ENCODE assay signal across 1 cellular context in the genomic region with DNA sequence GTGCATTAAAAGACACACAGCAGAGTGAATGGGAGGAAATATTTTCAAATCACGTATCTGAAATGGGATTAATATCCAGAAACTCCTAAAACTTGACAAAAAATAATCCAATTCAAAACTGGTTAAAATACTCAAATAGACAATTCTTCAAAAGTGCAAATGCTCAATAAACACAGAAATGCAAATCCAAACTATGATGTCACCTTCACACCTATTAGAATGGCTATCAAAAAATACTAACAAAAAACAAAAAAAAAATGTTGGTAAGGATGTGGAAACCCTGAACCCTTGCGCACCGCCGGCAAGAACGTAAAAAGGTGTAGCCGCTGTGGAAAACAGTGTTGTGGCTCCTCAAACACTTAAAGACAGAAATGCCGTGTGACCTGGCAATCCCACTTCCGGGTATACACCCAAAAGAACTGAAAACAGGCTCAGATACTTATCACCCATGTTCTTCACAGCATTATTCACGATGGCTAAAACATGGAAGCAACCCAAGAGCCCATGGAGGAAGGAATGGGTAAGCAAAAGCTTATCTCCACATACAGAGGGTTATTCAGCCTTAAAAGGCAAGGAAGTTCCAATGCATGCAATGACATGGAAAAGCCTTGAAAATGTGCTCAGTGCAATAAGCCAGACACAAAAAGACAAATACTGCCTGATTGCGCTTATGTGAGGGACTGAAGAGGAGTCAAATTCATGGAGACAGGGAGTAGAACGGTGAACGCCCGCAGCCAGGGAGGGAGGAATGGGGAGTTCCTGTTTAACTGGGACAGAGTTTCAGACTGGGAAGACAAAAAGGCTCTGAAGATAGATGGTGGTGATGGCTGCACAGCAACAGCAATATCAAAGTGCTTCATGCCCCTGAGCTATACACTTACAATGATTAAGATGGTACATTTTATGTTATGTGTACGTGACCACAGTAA.
TF ChIP-seq lines count a peak whose summit lies in the region.

No MANE protein-coding gene starts in this region.

TF ChIP-seq in GM23338, 12 proteins besides CTCF, POLR2A, EP300 and RAD21 (continued from another document):
- TF ChIP-seq, protein P1, sequence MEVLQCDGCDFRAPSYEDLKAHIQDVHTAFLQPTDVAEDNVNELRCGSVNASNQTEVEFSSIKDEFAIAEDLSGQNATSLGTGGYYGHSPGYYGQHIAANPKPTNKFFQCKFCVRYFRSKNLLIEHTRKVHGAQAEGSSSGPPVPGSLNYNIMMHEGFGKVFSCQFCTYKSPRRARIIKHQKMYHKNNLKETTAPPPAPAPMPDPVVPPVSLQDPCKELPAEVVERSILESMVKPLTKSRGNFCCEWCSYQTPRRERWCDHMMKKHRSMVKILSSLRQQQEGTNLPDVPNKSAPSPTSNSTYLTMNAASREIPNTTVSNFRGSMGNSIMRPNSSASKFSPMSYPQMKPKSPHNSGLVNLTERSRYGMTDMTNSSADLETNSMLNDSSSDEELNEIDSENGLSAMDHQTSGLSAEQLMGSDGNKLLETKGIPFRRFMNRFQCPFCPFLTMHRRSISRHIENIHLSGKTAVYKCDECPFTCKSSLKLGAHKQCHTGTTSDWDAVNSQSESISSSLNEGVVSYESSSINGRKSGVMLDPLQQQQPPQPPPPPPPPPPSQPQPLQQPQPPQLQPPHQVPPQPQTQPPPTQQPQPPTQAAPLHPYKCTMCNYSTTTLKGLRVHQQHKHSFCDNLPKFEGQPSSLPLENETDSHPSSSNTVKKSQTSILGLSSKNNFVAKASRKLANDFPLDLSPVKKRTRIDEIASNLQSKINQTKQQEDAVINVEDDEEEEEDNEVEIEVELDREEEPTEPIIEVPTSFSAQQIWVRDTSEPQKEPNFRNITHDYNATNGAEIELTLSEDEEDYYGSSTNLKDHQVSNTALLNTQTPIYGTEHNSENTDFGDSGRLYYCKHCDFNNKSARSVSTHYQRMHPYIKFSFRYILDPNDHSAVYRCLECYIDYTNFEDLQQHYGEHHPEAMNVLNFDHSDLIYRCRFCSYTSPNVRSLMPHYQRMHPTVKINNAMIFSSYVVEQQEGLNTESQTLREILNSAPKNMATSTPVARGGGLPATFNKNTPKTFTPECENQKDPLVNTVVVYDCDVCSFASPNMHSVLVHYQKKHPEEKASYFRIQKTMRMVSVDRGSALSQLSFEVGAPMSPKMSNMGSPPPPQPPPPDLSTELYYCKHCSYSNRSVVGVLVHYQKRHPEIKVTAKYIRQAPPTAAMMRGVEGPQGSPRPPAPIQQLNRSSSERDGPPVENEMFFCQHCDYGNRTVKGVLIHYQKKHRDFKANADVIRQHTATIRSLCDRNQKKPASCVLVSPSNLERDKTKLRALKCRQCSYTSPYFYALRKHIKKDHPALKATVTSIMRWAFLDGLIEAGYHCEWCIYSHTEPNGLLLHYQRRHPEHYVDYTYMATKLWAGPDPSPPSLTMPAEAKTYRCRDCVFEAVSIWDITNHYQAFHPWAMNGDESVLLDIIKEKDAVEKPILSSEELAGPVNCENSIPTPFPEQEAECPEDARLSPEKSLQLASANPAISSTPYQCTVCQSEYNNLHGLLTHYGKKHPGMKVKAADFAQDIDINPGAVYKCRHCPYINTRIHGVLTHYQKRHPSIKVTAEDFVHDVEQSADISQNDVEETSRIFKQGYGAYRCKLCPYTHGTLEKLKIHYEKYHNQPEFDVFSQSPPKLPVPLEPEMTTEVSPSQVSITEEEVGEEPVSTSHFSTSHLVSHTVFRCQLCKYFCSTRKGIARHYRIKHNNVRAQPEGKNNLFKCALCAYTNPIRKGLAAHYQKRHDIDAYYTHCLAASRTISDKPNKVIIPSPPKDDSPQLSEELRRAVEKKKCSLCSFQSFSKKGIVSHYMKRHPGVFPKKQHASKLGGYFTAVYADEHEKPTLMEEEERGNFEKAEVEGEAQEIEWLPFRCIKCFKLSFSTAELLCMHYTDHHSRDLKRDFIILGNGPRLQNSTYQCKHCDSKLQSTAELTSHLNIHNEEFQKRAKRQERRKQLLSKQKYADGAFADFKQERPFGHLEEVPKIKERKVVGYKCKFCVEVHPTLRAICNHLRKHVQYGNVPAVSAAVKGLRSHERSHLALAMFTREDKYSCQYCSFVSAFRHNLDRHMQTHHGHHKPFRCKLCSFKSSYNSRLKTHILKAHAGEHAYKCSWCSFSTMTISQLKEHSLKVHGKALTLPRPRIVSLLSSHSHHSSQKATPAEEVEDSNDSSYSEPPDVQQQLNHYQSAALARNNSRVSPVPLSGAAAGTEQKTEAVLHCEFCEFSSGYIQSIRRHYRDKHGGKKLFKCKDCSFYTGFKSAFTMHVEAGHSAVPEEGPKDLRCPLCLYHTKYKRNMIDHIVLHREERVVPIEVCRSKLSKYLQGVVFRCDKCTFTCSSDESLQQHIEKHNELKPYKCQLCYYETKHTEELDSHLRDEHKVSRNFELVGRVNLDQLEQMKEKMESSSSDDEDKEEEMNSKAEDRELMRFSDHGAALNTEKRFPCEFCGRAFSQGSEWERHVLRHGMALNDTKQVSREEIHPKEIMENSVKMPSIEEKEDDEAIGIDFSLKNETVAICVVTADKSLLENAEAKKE (CRISPR knock-in tag; IDR thresholded peaks at IDR 0.05): no peak
- TF ChIP-seq NANOG (IDR thresholded peaks at IDR 0.05; ENCODE audit: borderline replicate concordance): no peak
- no peak for TF ChIP-seq STAT1 (IDR thresholded peaks at IDR 0.05; ENCODE audit: unreplicated experiment)
